In genomic region chr2:208101716-208102631, GRCh38 we compare ENCODE assay signal across 9 cellular contexts. TPM values are rescaled to one million over a fixed set of nuclear protein-coding genes. Genes with fewer than 3 reads are reported as not detected.
A peak's percentile ranks its signal among the peaks of the same experiment; 100 is the strongest.
DNase-seq lines count a peak whose midpoint lies in the region; ATAC-seq and TF ChIP-seq lines count a peak whose summit lies in the region.
"Had no signal": no experiment of that assay in that cellular context is flagged by ENCODE, and none has a peak within 500 bp of the region (broad histone marks: within the 10 kb centered on the region; RNA-seq: fewer than 3 reads in every experiment).

No MANE protein-coding gene starts in this region.

- H3K9me3 ChIP-seq in sigmoid colon, result no peaks in the 10 kb centered on the region

- intact Hi-C loops in sigmoid colon (cut with DNase I), result no loop called here

- TF ChIP-seq CTCF in sigmoid colon (IDR thresholded peaks at IDR 0.05), result no peak

- 37 to 55% methylated on average over 10 of the region's 10 CpGs for WGBS in sigmoid colon, 2 donors

- DNase-seq in DMS79 treated with DMSO at 0.1 percent for 48 hours (lab: John Stamatoyannopoulos, UW) (peak; percentile 25), DMS79 (lab: John Stamatoyannopoulos, UW) (no peak), Kasumi-1 (lab: John Stamatoyannopoulos, UW) (peak; percentile 16 to 31), amniotic epithelial cell (ENCODE audit: low read depth) (peak; percentile 36), lung microvascular endothelial cell (ENCODE audit: low read depth in 2 of 2) (peak; percentile 24 to 62), sigmoid colon (no peak)

- H3K36me3 ChIP-seq in sigmoid colon, result no peaks in the 10 kb centered on the region

- TF ChIP-seq EP300 in sigmoid colon (IDR thresholded peaks at IDR 0.05), result no peak

- no peak for TF ChIP-seq POLR2A in sigmoid colon (IDR thresholded peaks at IDR 0.05)

- ATAC-seq in GM21526 (IDR thresholded peaks at IDR 0.05; ENCODE audit: low FRiP score, unreplicated experiment), result no peak
- ATAC-seq in HG03025 (IDR thresholded peaks at IDR 0.05; ENCODE audit: low FRiP score, unreplicated experiment), result no peak

- no peak overlapping the region for H3K27ac ChIP-seq in sigmoid colon

- no peak overlapping the region for H3K4me3 ChIP-seq in sigmoid colon

- H3K27me3 ChIP-seq in sigmoid colon, result no peaks in the 10 kb centered on the region

- H3K4me1 ChIP-seq in sigmoid colon, result no peaks in the 10 kb centered on the region

RNA-seq across cellular contexts. Expression of gene CRYGD, which starts 22.4 kb away (rescaled TPM):
- total RNA-seq in lung microvascular endothelial cell (not detected in 2 replicates), sigmoid colon (not detected)
- polyA plus RNA-seq in sigmoid colon, result not detected
- total RNA-seq: skeletal muscle tissue had no signal

RNA-seq across cellular contexts. Expression of gene CRYGC, which starts 27.7 kb away (rescaled TPM):
- total RNA-seq in lung microvascular endothelial cell, result not detected in 2 replicates
- total RNA-seq in sigmoid colon, result not detected
- polyA plus RNA-seq in sigmoid colon, result not detected
- total RNA-seq: skeletal muscle tissue had no signal

RNA-seq across cellular contexts. Expression of gene CRYGB, which starts 44.0 kb away (rescaled TPM):
- total RNA-seq in lung microvascular endothelial cell (not detected in 2 replicates), sigmoid colon (not detected)
- polyA plus RNA-seq in sigmoid colon, result not detected
- total RNA-seq: skeletal muscle tissue had no signal

Comparison
In these comparisons a context has a peak if more than half of its experiments do, and no peak if none do; other contexts are left out.
1. DNase-seq: peak in DMS79 treated with DMSO at 0.1 percent for 48 hours (single experiment), Kasumi-1 (2 of 2), amniotic epithelial cell (single experiment) and lung microvascular endothelial cell (2 of 2); none in DMS79 (single experiment) and sigmoid colon (single experiment).